ENCODE assay signal across 17 cellular contexts in genomic region chr3:24123596-24123995, GRCh38.
DNase-seq lines count a peak whose midpoint lies in the region.
"Had no signal": no experiment of that assay in that cellular context is flagged by ENCODE, and none has a peak within 500 bp of the region (broad histone marks: within the 10 kb centered on the region; RNA-seq: fewer than 3 reads in every experiment).

No MANE protein-coding gene starts in this region.

- no peaks in the 10 kb centered on the region for H3K9me3 ChIP-seq in trophoblast cell (ENCODE audit: insufficient read depth, low read depth, low read length)
- H3K9me3 ChIP-seq: heart left ventricle, Peyer's patch had no signal

- H3K36me3 ChIP-seq in trophoblast cell (ENCODE audit: control insufficient read depth in 1 of 2, insufficient read depth in 2 of 2, low read length in 2 of 2) = peaks cover 22 to 37% of the 10 kb centered on the region in 2 experiments
- H3K36me3 ChIP-seq: Peyer's patch had no signal

- DNase-seq in EH (ENCODE audit: low read depth) (peak; percentile 80), RPMI7951 (ENCODE audit: low read depth) (peak; percentile 55), fibroblast of gingiva (ENCODE audit: low read depth) (peak; percentile 24), trophoblast cell (peak; percentile 16 to 47), HT-29 (ENCODE audit: low spot score) (no peak), G401 (ENCODE audit: low spot score) (no peak), dedifferentiated amniotic fluid mesenchymal stem cell (ENCODE audit: extremely low spot score) (no peak), NCI-H187 treated with DMSO at 0.1 percent for 48 hours (lab: John Stamatoyannopoulos, UW) (no peak)
- DNase-seq: heart left ventricle; KG1; kidney; midbrain; NCI-H1092; NCI-H2171; Peyer's patch; right cardiac atrium; stimulated activated CD4-positive, alpha-beta T cell treated with anti-CD3 and anti-CD28 coated beads, Interleukin-1b, Interleukin-23, amount 100 ng/mL, for 48 hours had no signal

- H3K27ac ChIP-seq in trophoblast cell (ENCODE audit: low read depth, low read length) = no peak overlapping the region
- H3K27ac ChIP-seq: heart left ventricle, Peyer's patch had no signal

- no peak overlapping the region for H2BK120ac ChIP-seq in trophoblast cell (ENCODE audit: insufficient read depth, low read length, poor library complexity)

- H3K27me3 ChIP-seq in trophoblast cell (ENCODE audit: insufficient read depth, low read length) = no peaks in the 10 kb centered on the region
- H3K27me3 ChIP-seq: heart left ventricle, Peyer's patch had no signal

- H4K8ac ChIP-seq in trophoblast cell (ENCODE audit: low read depth, low read length) = no peak overlapping the region

- H3K4me3 ChIP-seq in trophoblast cell (ENCODE audit: low read depth, low read length) = no peak overlapping the region
- H3K4me3 ChIP-seq: heart left ventricle, Peyer's patch had no signal

- H3K9ac ChIP-seq in trophoblast cell (ENCODE audit: low read length) = no peak overlapping the region

- H3K18ac ChIP-seq in trophoblast cell (ENCODE audit: low read length) = no peak overlapping the region

- no peaks in the 10 kb centered on the region for H3K79me2 ChIP-seq in trophoblast cell (ENCODE audit: control insufficient read depth, insufficient read depth, low read length, poor library complexity)

- no peak overlapping the region for H3K14ac ChIP-seq in trophoblast cell (ENCODE audit: low read length)

- H3K23ac ChIP-seq in trophoblast cell (ENCODE audit: low read length) = no peak overlapping the region

- H3K4ac ChIP-seq in trophoblast cell (ENCODE audit: low read depth, low read length) = no peak overlapping the region

- H2AK5ac ChIP-seq in trophoblast cell (ENCODE audit: low read length) = no peak overlapping the region

- WGBS in trophoblast cell (ENCODE audit: extremely low coverage, insufficient coverage, insufficient read length) = no CpG with 5 or more reads among the region's 1 CpG

- no peak overlapping the region for H2BK12ac ChIP-seq in trophoblast cell (ENCODE audit: low read length)

- H4K91ac ChIP-seq in trophoblast cell (ENCODE audit: low read depth, low read length) = no peak overlapping the region

- no peak overlapping the region for H2AFZ ChIP-seq in trophoblast cell (ENCODE audit: insufficient read depth, low read length, poor library complexity)

- no peak overlapping the region for H4K12ac ChIP-seq in trophoblast cell (ENCODE audit: low read depth, low read length)

- no peak overlapping the region for H2BK5ac ChIP-seq in trophoblast cell (ENCODE audit: low read depth, low read length, poor library complexity)

- H3K4me1 ChIP-seq in trophoblast cell (ENCODE audit: control insufficient read depth in 1 of 2, insufficient read depth in 2 of 2, low read length in 2 of 2) = no peaks in the 10 kb centered on the region
- H3K4me1 ChIP-seq: Peyer's patch had no signal

- in situ Hi-C loops in G401 (cut with HindIII; ENCODE audit: low sequenced_read_pairs) = no loop called here

- no peak overlapping the region for H3K4me2 ChIP-seq in trophoblast cell (ENCODE audit: low read length)

- no peaks in the 10 kb centered on the region for H3K79me1 ChIP-seq in trophoblast cell (ENCODE audit: low read length)

Comparison
In these comparisons a context has a peak if more than half of its experiments do, and no peak if none do; other contexts are left out.
1. DNase-seq: peak in EH (single experiment), RPMI7951 (single experiment), fibroblast of gingiva (single experiment) and trophoblast cell (2 of 2); none in HT-29 (single experiment), G401 (single experiment), dedifferentiated amniotic fluid mesenchymal stem cell (single experiment) and NCI-H187 treated with DMSO at 0.1 percent for 48 hours (single experiment).